In the genomic region with DNA sequence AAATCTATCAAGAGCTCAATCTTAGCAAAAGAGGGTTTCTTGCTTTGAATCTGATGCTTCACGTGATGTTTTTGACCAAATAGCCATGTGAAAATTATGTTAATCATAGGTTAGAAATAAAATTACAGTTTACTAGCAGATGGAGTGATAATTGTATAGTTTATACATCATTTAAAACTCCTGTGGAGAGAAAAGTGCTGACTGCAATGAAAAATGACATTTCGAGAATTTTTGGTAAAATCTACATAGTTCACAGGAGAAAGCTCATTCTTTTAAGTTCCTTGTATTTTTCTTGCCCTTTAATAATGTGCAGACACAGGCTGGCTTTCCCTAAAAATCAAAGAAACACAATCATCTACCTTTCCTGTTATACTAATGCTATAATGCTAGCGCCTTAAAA, we compare ENCODE assay signal across 17 cellular contexts. TPM values are rescaled to one million over a fixed set of nuclear protein-coding genes. Genes with fewer than 3 reads are reported as not detected.
A peak's percentile ranks its signal among the peaks of the same experiment; 100 is the strongest.
DNase-seq lines count a peak whose midpoint lies in the region; ATAC-seq, FAIRE-seq and TF ChIP-seq lines count a peak whose summit lies in the region.
"Had no signal": no experiment of that assay in that cellular context is flagged by ENCODE, and none has a peak within 500 bp of the region (broad histone marks: within the 10 kb centered on the region; RNA-seq: fewer than 3 reads in every experiment).

No MANE protein-coding gene starts in this region.

- H3K9me3 ChIP-seq in A549 (peaks cover 16% of the 10 kb centered on the region; the same call in 2 of the 3 replicates), body of pancreas (no peaks in the 10 kb centered on the region)

- ATAC-seq in A549 (no peak), body of pancreas (no peak)

- H3K4me3 Mint-ChIP-seq in activated CD4-positive, alpha-beta T cell treated with anti-CD3 and anti-CD28 coated beads, Interleukin-2, amount 10 ng/mL, durations not matched to agents 24 days and 14 days: no peak overlapping the region
- no peak overlapping the region for H3K4me3 Mint-ChIP-seq in activated CD4-positive, alpha-beta T cell treated with anti-CD3 and anti-CD28 coated beads, Interleukin-2, amount 10 ng/mL, durations not matched to agents 7 days and 5 days

- no peak overlapping the region for H3K4me2 ChIP-seq in A549

- H3K4me3 ChIP-seq in A549 (no peak overlapping the region), body of pancreas (no peak overlapping the region)
- H3K4me3 ChIP-seq: HAP-1 had no signal

- TF ChIP-seq CTCF in A549 (IDR thresholded peaks at IDR 0.05): no peak
- TF ChIP-seq CTCF in body of pancreas (IDR thresholded peaks at IDR 0.05): no peak

- peaks cover 3% of the 10 kb centered on the region for H3K36me3 Mint-ChIP-seq in activated CD4-positive, alpha-beta T cell treated with anti-CD3 and anti-CD28 coated beads, Interleukin-2, amount 10 ng/mL, durations not matched to agents 24 days and 14 days (ENCODE audit: low read depth)
- peaks cover 11% of the 10 kb centered on the region for H3K36me3 Mint-ChIP-seq in activated CD4-positive, alpha-beta T cell treated with anti-CD3 and anti-CD28 coated beads, Interleukin-2, amount 10 ng/mL, durations not matched to agents 7 days and 5 days (ENCODE audit: low read depth)

- H3K27ac Mint-ChIP-seq in activated CD4-positive, alpha-beta T cell treated with anti-CD3 and anti-CD28 coated beads, Interleukin-2, amount 10 ng/mL, durations not matched to agents 24 days and 14 days: peak overlapping the region; percentile 48
- no peak overlapping the region for H3K27ac Mint-ChIP-seq in activated CD4-positive, alpha-beta T cell treated with anti-CD3 and anti-CD28 coated beads, Interleukin-2, amount 10 ng/mL, durations not matched to agents 7 days and 5 days

- intact Hi-C loops in activated CD4-positive, alpha-beta T cell treated with anti-CD3 and anti-CD28 coated beads, Interleukin-2, amount 10 ng/mL, durations not matched to agents 24 days and 14 days (cut with micrococcal nuclease): loop anchor here (2.0 kb wide), 1 partner anchor 46 kb away; no protein-coding TSS in a partner anchor
- intact Hi-C loops in body of pancreas (cut with DNase I): no loop called here

- H3K4me1 ChIP-seq in A549 (peaks cover 39% of the 10 kb centered on the region), body of pancreas (peaks cover 9% of the 10 kb centered on the region)
- H3K4me1 ChIP-seq: HAP-1 had no signal

- no peak for TF ChIP-seq POLR2A in A549 (IDR thresholded peaks at IDR 0.05; ENCODE audit: low read length)
- no peak for TF ChIP-seq POLR2A in body of pancreas (IDR thresholded peaks at IDR 0.05)

- H3K4me1 Mint-ChIP-seq in activated CD4-positive, alpha-beta T cell treated with anti-CD3 and anti-CD28 coated beads, Interleukin-2, amount 10 ng/mL, durations not matched to agents 24 days and 14 days: peaks cover 22% of the 10 kb centered on the region
- H3K4me1 Mint-ChIP-seq in activated CD4-positive, alpha-beta T cell treated with anti-CD3 and anti-CD28 coated beads, Interleukin-2, amount 10 ng/mL, durations not matched to agents 7 days and 5 days: peaks cover 6% of the 10 kb centered on the region

- H3K27ac ChIP-seq in A549 (no peak overlapping the region), epithelial cell of prostate (peak overlapping the region; percentile 41), body of pancreas (no peak overlapping the region)
- H3K27ac ChIP-seq: HL-60 had no signal

- POLR2A ChIA-PET in activated CD4-positive, alpha-beta T cell treated with anti-CD3 and anti-CD28 coated beads, Interleukin-2, amount 10 ng/mL, durations not matched to agents 7 days and 5 days (lab: Charles Lee): no interaction called here
- POLR2A ChIA-PET in A549 (lab: Yijun Ruan, JAX): no interaction called here

- TF ChIP-seq EP300 in A549 (IDR thresholded peaks at IDR 0.05): no peak

- TF ChIP-seq RAD21 in A549 (conservative IDR thresholded peaks at IDR 0.05 in 1 of 2, IDR thresholded peaks at IDR 0.05 in 1 of 2): no peak

- FAIRE-seq in A549 (lab: Jason Lieb, UNC): no peak
- FAIRE-seq: A204.1 had no signal

- H3K27me3 Mint-ChIP-seq in activated CD4-positive, alpha-beta T cell treated with anti-CD3 and anti-CD28 coated beads, Interleukin-2, amount 10 ng/mL, durations not matched to agents 24 days and 14 days: no peaks in the 10 kb centered on the region
- no peaks in the 10 kb centered on the region for H3K27me3 Mint-ChIP-seq in activated CD4-positive, alpha-beta T cell treated with anti-CD3 and anti-CD28 coated beads, Interleukin-2, amount 10 ng/mL, durations not matched to agents 7 days and 5 days

- no peak for DNase-seq in activated CD4-positive, alpha-beta T cell treated with anti-CD3 and anti-CD28 coated beads, Interleukin-2, amount 10 ng/mL, durations not matched to agents 24 days and 14 days
- DNase-seq in activated CD4-positive, alpha-beta T cell treated with anti-CD3 and anti-CD28 coated beads, Interleukin-2, amount 10 ng/mL, durations not matched to agents 7 days and 5 days: no peak
- DNase-seq in A549 (ENCODE audit: low read depth in 1 of 2, low spot score in 1 of 2): no peak
- peak; percentile 81 for DNase-seq in NCI-H2227 treated with DMSO at 0.1 percent for 48 hours (lab: John Stamatoyannopoulos, UW)
- DNase-seq in epithelial cell of prostate (ENCODE audit: low read depth, low spot score): no peak
- no peak for DNase-seq in SKM-1 (lab: John Stamatoyannopoulos, UW; ENCODE audit: unreplicated experiment)
- DNase-seq in glomerular visceral epithelial cell (ENCODE audit: extremely low spot score): no peak
- DNase-seq in body of pancreas: no peak
- DNase-seq: C1 segment of cervical spinal cord, DMS79 treated with DMSO at 0.1 percent for 48 hours, NCI-H1436, NCI-H2029, NCI-H524, SHP77 had no signal

- peaks cover 13% of the 10 kb centered on the region for H3K9me3 Mint-ChIP-seq in activated CD4-positive, alpha-beta T cell treated with anti-CD3 and anti-CD28 coated beads, Interleukin-2, amount 10 ng/mL, durations not matched to agents 24 days and 14 days
- peaks cover 15% of the 10 kb centered on the region for H3K9me3 Mint-ChIP-seq in activated CD4-positive, alpha-beta T cell treated with anti-CD3 and anti-CD28 coated beads, Interleukin-2, amount 10 ng/mL, durations not matched to agents 7 days and 5 days

- H3K27me3 ChIP-seq in body of pancreas: no peaks in the 10 kb centered on the region

- CTCF ChIA-PET in activated CD4-positive, alpha-beta T cell treated with anti-CD3 and anti-CD28 coated beads, Interleukin-2, amount 10 ng/mL, durations not matched to agents 7 days and 5 days (lab: Charles Lee): interaction anchor here (0.6 to 1.5 kb wide), 3 partner anchors 9 to 385 kb away, joined by 3 to 4 read pairs (median 3); no protein-coding TSS in a partner anchor
- CTCF ChIA-PET in A549 (lab: Yijun Ruan, JAX): interaction anchor here (0.7 to 1.5 kb wide), 4 partner anchors 12 to 183 kb away, joined by 3 to 6 read pairs (median 4); no protein-coding TSS in a partner anchor

- H3K36me3 ChIP-seq in body of pancreas (replicated peaks in 1 of 2; ENCODE audit: insufficient read depth in 1 of 2, low read depth in 2 of 2): no peaks in the 10 kb centered on the region
- H3K36me3 ChIP-seq: HAP-1 had no signal

- 89% methylated on average over 3 of the region's 3 CpGs for WGBS in A549 (ENCODE audit: missing lambda C conversion rate)
- WGBS in body of pancreas, 2 donors: 93 to 96% methylated on average over 3 of the region's 3 CpGs

TF ChIP-seq in A549, 52 proteins besides CTCF, POLR2A, EP300 and RAD21:
- TF ChIP-seq MAFK (IDR thresholded peaks at IDR 0.05; ENCODE audit: partially characterized antibody): peak; percentile 82
- TF ChIP-seq, protein P1, sequence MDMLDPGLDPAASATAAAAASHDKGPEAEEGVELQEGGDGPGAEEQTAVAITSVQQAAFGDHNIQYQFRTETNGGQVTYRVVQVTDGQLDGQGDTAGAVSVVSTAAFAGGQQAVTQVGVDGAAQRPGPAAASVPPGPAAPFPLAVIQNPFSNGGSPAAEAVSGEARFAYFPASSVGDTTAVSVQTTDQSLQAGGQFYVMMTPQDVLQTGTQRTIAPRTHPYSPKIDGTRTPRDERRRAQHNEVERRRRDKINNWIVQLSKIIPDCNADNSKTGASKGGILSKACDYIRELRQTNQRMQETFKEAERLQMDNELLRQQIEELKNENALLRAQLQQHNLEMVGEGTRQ (IDR thresholded peaks at IDR 0.05): no peak
TF ChIP-seq in A549: peak in this region for 1.

RNA-seq across cellular contexts. Expression of a gene that starts 33.2 kb away (rescaled TPM):
- 1.3 and 1.4 TPM in 2 replicates for total RNA-seq in activated CD4-positive, alpha-beta T cell treated with anti-CD3 and anti-CD28 coated beads, Interleukin-2, amount 10 ng/mL, durations not matched to agents 24 days and 14 days
- 1 to 10 TPM; 1.2 TPM for total RNA-seq in activated CD4-positive, alpha-beta T cell treated with anti-CD3 and anti-CD28 coated beads, Interleukin-2, amount 10 ng/mL, durations not matched to agents 7 days and 5 days
- polyA plus RNA-seq in A549 (2011; rRNA removed) (7.4 and 8.5 TPM in 2 replicates), A549 (2017; fragmentation: RNase III; extraction: RNeasy Plus Mini Kit Qiagen cat#74134 plus additional on column Dnase treatment) (7.6 to 9.5 TPM (median 8.5 TPM) in 3 replicates)
- polyA plus RNA-seq in A549 (2012; cell fraction: cytosol; rRNA removed): 5.5 and 6.7 TPM in 2 replicates
- polyA plus RNA-seq in A549 (2012; cell fraction: nucleus; rRNA removed): 3.3 and 4.3 TPM in 2 replicates
- 5.5 and 5.9 TPM in 2 replicates for polyA minus RNA-seq in A549 (2011; rRNA and poly(A)+ RNA removed)
- total RNA-seq in body of pancreas: 1 to 10 TPM; 1.0 to 7.6 TPM

RNA-seq across cellular contexts. Expression of a gene that starts 33.6 kb away (rescaled TPM):
- 45.9 and 46.7 TPM in 2 replicates for total RNA-seq in activated CD4-positive, alpha-beta T cell treated with anti-CD3 and anti-CD28 coated beads, Interleukin-2, amount 10 ng/mL, durations not matched to agents 24 days and 14 days
- 10 to 100 TPM; 41.9 to 49.7 TPM for total RNA-seq in activated CD4-positive, alpha-beta T cell treated with anti-CD3 and anti-CD28 coated beads, Interleukin-2, amount 10 ng/mL, durations not matched to agents 7 days and 5 days
- 78.4 and 87.1 TPM in 2 replicates for polyA plus RNA-seq in A549 (2011; rRNA removed)
- 36.4 and 40.0 TPM in 2 replicates for polyA plus RNA-seq in A549 (2012; cell fraction: cytosol; rRNA removed)
- polyA plus RNA-seq in A549 (2012; cell fraction: nucleus; rRNA removed): 23.5 and 26.3 TPM in 2 replicates
- polyA plus RNA-seq in A549 (2017; fragmentation: RNase III; extraction: RNeasy Plus Mini Kit Qiagen cat#74134 plus additional on column Dnase treatment): 52.9 to 54.0 TPM (median 53.7 TPM) in 3 replicates
- 60.8 and 68.7 TPM in 2 replicates for polyA minus RNA-seq in A549 (2011; rRNA and poly(A)+ RNA removed)
- total RNA-seq in body of pancreas: 10 to 100 TPM; 20.5 to 22.4 TPM
